10 cellular contexts compared by ENCODE assay signal in genomic region chr14:35687335-35687939, GRCh38.
DNase-seq lines count a peak whose midpoint lies in the region; ATAC-seq and TF ChIP-seq lines count a peak whose summit lies in the region.
"Had no signal": no experiment of that assay in that cellular context is flagged by ENCODE, and none has a peak within 500 bp of the region (broad histone marks: within the 10 kb centered on the region; RNA-seq: fewer than 3 reads in every experiment).

No MANE protein-coding gene starts in this region.

- no peak overlapping the region for H3K4me3 ChIP-seq in endodermal cell (ENCODE audit: low read length)
- H3K4me3 ChIP-seq: SK-N-MC had no signal

- H3K9ac ChIP-seq in endodermal cell (ENCODE audit: extremely low read depth, low read length, poor library complexity, severe bottlenecking) = no peak overlapping the region

- no peak overlapping the region for H3K4me3 Mint-ChIP-seq in endodermal cell

- no peaks in the 10 kb centered on the region for H3K9me3 ChIP-seq in endodermal cell (ENCODE audit: control insufficient read depth, low read length)
- H3K9me3 ChIP-seq: neutrophil had no signal

- ATAC-seq in GM19467 (IDR thresholded peaks at IDR 0.05; ENCODE audit: unreplicated experiment) (peak; percentile 61), GM21360 (IDR thresholded peaks at IDR 0.05; ENCODE audit: unreplicated experiment) (no peak), GM19397 (IDR thresholded peaks at IDR 0.05; ENCODE audit: unreplicated experiment) (no peak)

- TF ChIP-seq CTCF in endodermal cell (conservative IDR thresholded peaks at IDR 0.05) = peak; percentile 95

- no peaks in the 10 kb centered on the region for H3K27me3 Mint-ChIP-seq in endodermal cell (ENCODE audit: insufficient read depth)

- peak; percentile 54 for DNase-seq in COR-L47 (lab: John Stamatoyannopoulos, UW)
- peak; percentile 55 for DNase-seq in NAMALWA (ENCODE audit: low spot score)
- peak; percentile 68 for DNase-seq in SK-MEL-5 (ENCODE audit: low read depth, low spot score)
- DNase-seq in endodermal cell = peak; percentile 62
- DNase-seq in myocyte (ENCODE audit: low read depth) = peak; percentile 50

- WGBS in endodermal cell (ENCODE audit: insufficient coverage in 1 of 2, insufficient read length in 1 of 2), 2 experiments = 20% methylated on average over 1 of the region's 1 CpG; no CpG with 5 or more reads in 1 of the 2 experiments

- H3K27me3 ChIP-seq in endodermal cell (ENCODE audit: control insufficient read depth, insufficient read depth, low read length, poor library complexity, severe bottlenecking) = no peaks in the 10 kb centered on the region
- H3K27me3 ChIP-seq: neutrophil had no signal

- H3K9me3 Mint-ChIP-seq in endodermal cell = no peaks in the 10 kb centered on the region

- H3K36me3 ChIP-seq in endodermal cell (ENCODE audit: control insufficient read depth, insufficient read depth, low read length) = peaks cover 5% of the 10 kb centered on the region
- H3K36me3 ChIP-seq: neutrophil had no signal

- no peaks in the 10 kb centered on the region for H3K4me1 Mint-ChIP-seq in endodermal cell

- H3K27ac ChIP-seq in endodermal cell (ENCODE audit: low read depth, low read length) = no peak overlapping the region
- H3K27ac ChIP-seq: neutrophil, SK-N-MC had no signal

- peaks cover 7% of the 10 kb centered on the region for H3K36me3 Mint-ChIP-seq in endodermal cell (ENCODE audit: low read depth)

- H3K4me1 ChIP-seq in endodermal cell (ENCODE audit: control insufficient read depth, insufficient read depth, low read length) = no peaks in the 10 kb centered on the region

- in situ Hi-C loops in SK-MEL-5 (cut with HindIII; ENCODE audit: low pct_unique_long_range_greater_than_20kb, low sequenced_read_pairs) = loop anchor here (25.0 kb wide), 2 partner anchors 125 to 250 kb away; no protein-coding TSS in a partner anchor

- H3K27ac Mint-ChIP-seq in endodermal cell = no peak overlapping the region
